27 cellular contexts compared by ENCODE assay signal in the genomic region with DNA sequence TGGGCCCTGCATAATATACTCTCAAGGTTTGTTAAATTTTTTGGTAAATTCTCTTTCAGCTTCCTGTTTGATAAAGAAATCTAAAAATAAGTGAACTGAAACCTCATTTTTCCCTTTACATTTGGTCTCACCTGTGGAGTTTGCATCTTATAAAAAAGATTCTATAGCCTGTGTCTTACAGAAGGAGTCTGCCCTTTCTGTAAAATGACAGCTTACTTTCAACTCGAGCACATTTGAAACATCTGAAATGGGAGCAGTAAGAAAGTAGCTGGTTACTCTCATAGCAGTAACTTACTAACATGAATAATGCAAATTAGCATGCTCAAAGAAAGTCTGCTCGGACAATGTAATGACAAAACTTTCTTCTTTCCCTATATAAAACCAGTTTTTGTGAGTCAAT.
"Had no signal": no experiment of that assay in that cellular context is flagged by ENCODE, and none has a peak within 500 bp of the region (broad histone marks: within the 10 kb centered on the region; RNA-seq: fewer than 3 reads in every experiment).

No MANE protein-coding gene starts in this region.

- H3K4me3 Mint-ChIP-seq: activated B cell treated with CpG ODN at 0.5 μM for 24 hours; activated CD4-positive, alpha-beta T cell treated with anti-CD3 and anti-CD28 coated beads, Interleukin-2, amount 10 ng/mL, durations not matched to agents 24 days and 14 days; IgD-negative memory B cell; T-helper 1 cell treated with Interleukin-12 subunit alpha and Interleukin-12 subunit beta and Interleukin-4 antibody, amounts not matched to agents 30 μg/mL and 1 μg/mL, for 36 hours had no signal

- H3K4me1 ChIP-seq: adrenal gland, breast epithelium, SJSA1 had no signal

- H3K4me1 Mint-ChIP-seq: activated B cell treated with CpG ODN at 0.5 μM for 24 hours; activated CD4-positive, alpha-beta T cell treated with anti-CD3 and anti-CD28 coated beads, Interleukin-2, amount 10 ng/mL, durations not matched to agents 24 days and 14 days had no signal

- H3K27ac ChIP-seq: adrenal gland, breast epithelium, SJSA1 had no signal

- H3K4me3 ChIP-seq: adrenal gland, breast epithelium, SJSA1 had no signal

- H3K27ac Mint-ChIP-seq: activated B cell treated with CpG ODN at 0.5 μM for 24 hours; activated CD4-positive, alpha-beta T cell treated with anti-CD3 and anti-CD28 coated beads, Interleukin-2, amount 10 ng/mL, durations not matched to agents 24 days and 14 days; IgD-negative memory B cell; T-helper 1 cell treated with Interleukin-12 subunit alpha and Interleukin-12 subunit beta and Interleukin-4 antibody, amounts not matched to agents 30 μg/mL and 1 μg/mL, for 36 hours had no signal

- H3K27me3 Mint-ChIP-seq: activated B cell treated with CpG ODN at 0.5 μM for 24 hours; activated CD4-positive, alpha-beta T cell treated with anti-CD3 and anti-CD28 coated beads, Interleukin-2, amount 10 ng/mL, durations not matched to agents 24 days and 14 days; IgD-negative memory B cell had no signal

- H3K27me3 ChIP-seq: adrenal gland, breast epithelium, SJSA1 had no signal

- H3K36me3 ChIP-seq: adrenal gland, breast epithelium, SJSA1 had no signal

- ATAC-seq: activated naive CD4-positive, alpha-beta T cell treated with anti-CD3 and anti-CD28 coated beads, Interleukin-2, amount 50 U/mL, for 72 hours; PC-3; SK-N-SH treated with all-trans-retinoic acid at 6 μM for 48 hours had no signal

- H3K9me3 ChIP-seq: adrenal gland, SJSA1 had no signal

- H3K9me3 Mint-ChIP-seq: activated CD4-positive, alpha-beta T cell treated with anti-CD3 and anti-CD28 coated beads, Interleukin-2, amount 10 ng/mL, durations not matched to agents 24 days and 14 days had no signal

- DNase-seq: activated B cell treated with CpG ODN at 0.5 μM for 24 hours; activated CD4-positive, alpha-beta T cell treated with anti-CD3 and anti-CD28 coated beads for 1 hour; activated CD4-positive, alpha-beta T cell treated with anti-CD3 and anti-CD28 coated beads, Interleukin-2, amount 10 ng/mL, durations not matched to agents 24 days and 14 days; activated CD4-positive, alpha-beta T cell treated with anti-CD3 and anti-CD28 coated beads, Interleukin-2, amount 50 U/mL, for 48 hours; activated CD8-positive, alpha-beta memory T cell treated with anti-CD3 and anti-CD28 coated beads for 24 hours; activated T-cell treated with anti-CD3 and anti-CD28 coated beads for 4 hours; adrenal gland; anterior cingulate cortex; caudate nucleus; KG1; MV-4-11; NCI-H1092 treated with DMSO at 0.1 percent for 48 hours; NCI-H1436; NCI-H1694 treated with DMSO at 0.1 percent for 48 hours; NCI-H2029 treated with DMSO at 0.1 percent for 48 hours; NCI-H510A treated with DMSO at 0.1 percent for 48 hours; NCI-H69; NK-92 treated with Interleukin-12 subunit alpha and Interleukin-12 subunit beta, amount 100 ng/mL, for 24 hours; PC-3; SHP77; T-helper 9 cell had no signal
